In genomic region chr1:67760030-67760821, GRCh38 we compare ENCODE assay signal across 8 cellular contexts.
DNase-seq lines count a peak whose midpoint lies in the region; ATAC-seq, FAIRE-seq and TF ChIP-seq lines count a peak whose summit lies in the region.

No MANE protein-coding gene starts in this region.

- 21 to 25% methylated on average over 14 of the region's 14 CpGs for WGBS in pancreas, 2 donors

- H3K36me3 ChIP-seq in pancreas, result no peaks in the 10 kb centered on the region

- H3K4me3 ChIP-seq in pancreas, result no peak overlapping the region

- in situ Hi-C loops in G401 (cut with HindIII; ENCODE audit: low sequenced_read_pairs), result no loop called here

- intact Hi-C loops in pancreas (cut with DNase I), result loop anchor here in 1 of 3 donors (10.0 kb wide), 2 partner anchors 225 to 355 kb away; no protein-coding TSS in a partner anchor

- H3K9me3 ChIP-seq in pancreas, result no peaks in the 10 kb centered on the region

- no peaks in the 10 kb centered on the region for H3K27me3 ChIP-seq in pancreas

- H3K4me1 ChIP-seq in pancreas, result peaks cover 4 to 11% (median 6%) of the 10 kb centered on the region in 3 donors

- ATAC-seq in GM21576 (IDR thresholded peaks at IDR 0.05; ENCODE audit: unreplicated experiment), result peak; percentile 100
- ATAC-seq in pancreas, result peak; percentile 91 to 95 (median 93)

- FAIRE-seq in frontal cortex (lab: Jason Lieb, UNC) (no peak), pancreas (lab: Jason Lieb, UNC) (peak; percentile 57)

- H3K27ac ChIP-seq in pancreas, result peak overlapping the region; percentile 22 to 49 (median 42)

- peak; percentile 58 for DNase-seq in G401 (ENCODE audit: low spot score)
- peak in 52 of 76 experiments; percentile 4 to 69 (median 35) for DNase-seq in HUDEP-2 (lab: John Stamatoyannopoulos, UW; ENCODE audit: unreplicated experiment in 76 of 76)
- DNase-seq in RKO (ENCODE audit: low spot score), result peak; percentile 74
- DNase-seq in activated effector memory CD4-positive, alpha-beta T cell treated with Interleukin-2 at 50 U/mL for 16 hours, result peak; percentile 23
- peak; percentile 17 to 56 for DNase-seq in frontal cortex (ENCODE audit: low spot score in 2 of 2)
- DNase-seq in pancreas, result peak in 4 of 6 donors; percentile 49 to 69 (median 61)
- no peak for DNase-seq in NCI-H128 (lab: John Stamatoyannopoulos, UW; ENCODE audit: unreplicated experiment)

- TF ChIP-seq CTCF in pancreas (IDR thresholded peaks at IDR 0.05), result peak; percentile 65 to 83 (median 74)
